In genomic region chr20:23799216-23799847, GRCh38 we compare ENCODE assay signal across 8 cellular contexts. TPM values are rescaled to one million over a fixed set of nuclear protein-coding genes. Genes with fewer than 3 reads are reported as not detected.
DNase-seq lines count a peak whose midpoint lies in the region; ATAC-seq and TF ChIP-seq lines count a peak whose summit lies in the region.
"Not testable (repeated sequence)": the region's sequence is repeated elsewhere in the genome, so short reads cannot be mapped to it uniquely, and the experiment has no call there.
"Had no signal": no experiment of that assay in that cellular context is flagged by ENCODE, and none has a peak within 500 bp of the region (broad histone marks: within the 10 kb centered on the region; RNA-seq: fewer than 3 reads in every experiment).

No MANE protein-coding gene starts in this region.

- TF ChIP-seq CTCF in GM12874 (IDR thresholded peaks at IDR 0.05; ENCODE audit: insufficient read depth, low read depth, low read length) (peak; percentile 58), HCT116 (IDR thresholded peaks at IDR 0.05 in 2 of 3, conservative IDR thresholded peaks at IDR 0.05 in 1 of 3; ENCODE audit: borderline replicate concordance in 1 of 3, insufficient read depth in 1 of 3, low read depth in 2 of 3, low read length in 2 of 3) (peak; percentile 54 to 56 (median 56)), SK-N-SH (IDR thresholded peaks at IDR 0.05) (peak; percentile 66), ascending aorta (IDR thresholded peaks at IDR 0.05) (peak in 2 of 3 experiments; percentile 23 to 27), heart right ventricle (IDR thresholded peaks at IDR 0.05) (peak; percentile 35 to 73 (median 59))

- not testable (repeated sequence) for H3K27me3 ChIP-seq in HCT116 (ENCODE audit: insufficient read depth, low read length); SK-N-SH (ENCODE audit: insufficient read depth); ascending aorta; trophoblast cell (ENCODE audit: insufficient read depth, low read length)
- peaks cover 0 to 10% (median 0%) of the 10 kb centered on the region in 7 donors for H3K27me3 ChIP-seq in heart right ventricle

- RAD21 ChIA-PET in HCT116 (lab: Charles Lee; ENCODE audit: low non-redundant PET in 1 of 2, low total read pairs in 2 of 2, uncharacterized antibody in 2 of 2, unreplicated experiment in 2 of 2): not testable (repeated sequence)

- not testable (repeated sequence) for H3K9me3 ChIP-seq in HCT116 (ENCODE audit: control insufficient read depth in 1 of 2, insufficient read depth in 1 of 2, low read depth in 1 of 2, low read length in 2 of 2); SK-N-SH; ascending aorta; heart right ventricle; trophoblast cell (ENCODE audit: insufficient read depth, low read depth, low read length)

- H3K4me3 ChIP-seq in HCT116 (replicated peaks in 1 of 2; ENCODE audit: low read depth in 1 of 2, low read length in 2 of 2); SK-N-SH (ENCODE audit: low read depth in 2 of 2, low read length in 1 of 2); ascending aorta; heart right ventricle; trophoblast cell (ENCODE audit: low read depth, low read length): not testable (repeated sequence)

- peak; percentile 31 for TF ChIP-seq RAD21 in HCT116 (IDR thresholded peaks at IDR 0.05; ENCODE audit: low read depth)
- peak; percentile 46 for TF ChIP-seq RAD21 in SK-N-SH (IDR thresholded peaks at IDR 0.05; ENCODE audit: low read length)

- H4K12ac ChIP-seq in trophoblast cell (ENCODE audit: low read depth, low read length): not testable (repeated sequence)

- H3K4ac ChIP-seq in trophoblast cell (ENCODE audit: low read depth, low read length): not testable (repeated sequence)

- not testable (repeated sequence) for H2BK5ac ChIP-seq in trophoblast cell (ENCODE audit: low read depth, low read length, poor library complexity)

- ATAC-seq in HCT116 (peak; percentile 98), heart right ventricle (peak in 5 of 8 donors; percentile 67 to 85 (median 75))

- H3K9ac ChIP-seq in HCT116 (ENCODE audit: low read length); SK-N-SH; trophoblast cell (ENCODE audit: low read length): not testable (repeated sequence)

- not testable (repeated sequence) for H3K14ac ChIP-seq in trophoblast cell (ENCODE audit: low read length)

- POLR2A ChIA-PET in HCT116 (lab: Charles Lee); SK-N-SH (lab: Yijun Ruan, JAX): not testable (repeated sequence)

- not testable (repeated sequence) for BruUV-seq in HCT116 (replicated peaks; lab: Mats Ljungman, UMichigan)

- not testable (repeated sequence) for H3K18ac ChIP-seq in trophoblast cell (ENCODE audit: low read length)

- H3K79me1 ChIP-seq in trophoblast cell (ENCODE audit: low read length): not testable (repeated sequence)

- WGBS in SK-N-SH (ENCODE audit: low lambda C conversion rate): 33% methylated on average over 3 of the region's 4 CpGs
- WGBS in heart right ventricle, 2 donors: 41 to 48% methylated on average over 4 of the region's 4 CpGs
- WGBS in trophoblast cell (ENCODE audit: extremely low coverage, insufficient coverage, insufficient read length): no CpG with 5 or more reads among the region's 4 CpGs

- TF ChIP-seq POLR2A in HCT116 (IDR thresholded peaks at IDR 0.05; ENCODE audit: borderline replicate concordance, extremely low read depth, insufficient read depth, insufficient read length): not testable (repeated sequence)

- not testable (repeated sequence) for H3K23ac ChIP-seq in trophoblast cell (ENCODE audit: low read length)

- H3K79me2 ChIP-seq in HCT116 (ENCODE audit: insufficient read depth, low read length); SK-N-SH (ENCODE audit: insufficient read depth); trophoblast cell (ENCODE audit: control insufficient read depth, insufficient read depth, low read length, poor library complexity): not testable (repeated sequence)

- not testable (repeated sequence) for H4K91ac ChIP-seq in trophoblast cell (ENCODE audit: low read depth, low read length)

- H2AFZ ChIP-seq in HCT116 (ENCODE audit: low read depth, low read length, poor library complexity, severe bottlenecking); SK-N-SH (ENCODE audit: low read depth); trophoblast cell (ENCODE audit: insufficient read depth, low read length, poor library complexity): not testable (repeated sequence)

- H3K27ac ChIP-seq in HCT116 (ENCODE audit: low read depth, low read length); SK-N-SH (ENCODE audit: low read depth in 2 of 2, low read length in 1 of 2); ascending aorta; heart right ventricle; trophoblast cell (ENCODE audit: low read depth, low read length): not testable (repeated sequence)

- intact Hi-C loops in HCT116 (cut with micrococcal nuclease); ascending aorta (cut with DNase I): not testable (repeated sequence)
- intact Hi-C loops in heart right ventricle (cut with DNase I): loop anchor here in 1 of 10 donors (10.0 kb wide), 1 partner anchor 135 kb away; no protein-coding TSS in a partner anchor

- DNase-seq in HCT116 (ENCODE audit: low read depth, low spot score); SK-N-SH; ascending aorta (ENCODE audit: low spot score in 2 of 2); heart right ventricle: not testable (repeated sequence)
- peak; percentile 36 for DNase-seq in M059J (ENCODE audit: low read depth)
- DNase-seq in trophoblast cell: peak; percentile 11 to 35

- H3K4me2 ChIP-seq in HCT116 (ENCODE audit: low read length); SK-N-SH; trophoblast cell (ENCODE audit: low read length): not testable (repeated sequence)

- H4K20me1 ChIP-seq in HCT116 (ENCODE audit: insufficient read depth); SK-N-SH (ENCODE audit: insufficient read depth): not testable (repeated sequence)

- CTCF ChIA-PET in HCT116 (lab: Charles Lee): not testable (repeated sequence)
- CTCF ChIA-PET in SK-N-SH (lab: Yijun Ruan, JAX): interaction anchor here (0.6 to 1.2 kb wide), 3 partner anchors 18 to 81 kb away, joined by 3 read pairs; no protein-coding TSS in a partner anchor

- H2AK5ac ChIP-seq in trophoblast cell (ENCODE audit: low read length): not testable (repeated sequence)

- not testable (repeated sequence) for TF ChIP-seq EP300 in SK-N-SH (IDR thresholded peaks at IDR 0.05; ENCODE audit: borderline replicate concordance in 1 of 2, low read depth in 1 of 2, low read length in 1 of 2)

- not testable (repeated sequence) for H2BK12ac ChIP-seq in trophoblast cell (ENCODE audit: low read length)

- H2BK120ac ChIP-seq in trophoblast cell (ENCODE audit: insufficient read depth, low read length, poor library complexity): not testable (repeated sequence)

- not testable (repeated sequence) for H3K9me2 ChIP-seq in HCT116 (ENCODE audit: insufficient read depth); SK-N-SH

- H4K8ac ChIP-seq in trophoblast cell (ENCODE audit: low read depth, low read length): not testable (repeated sequence)

- H3F3A ChIP-seq in SK-N-SH (replicated peaks; ENCODE audit: insufficient read depth): not testable (repeated sequence)

- H3K4me1 ChIP-seq in HCT116 (ENCODE audit: control insufficient read depth in 1 of 2, insufficient read depth in 2 of 2, low read length in 2 of 2); SK-N-SH (ENCODE audit: control insufficient read depth in 1 of 2, insufficient read depth in 2 of 2, low read depth in 1 of 2, low read length in 1 of 2); ascending aorta; heart right ventricle; trophoblast cell (ENCODE audit: control insufficient read depth in 1 of 2, insufficient read depth in 2 of 2, low read length in 2 of 2): not testable (repeated sequence)

- H3K36me3 ChIP-seq in HCT116 (ENCODE audit: control insufficient read depth in 1 of 2, insufficient read depth in 2 of 2, low read length in 2 of 2); SK-N-SH (replicated peaks in 1 of 2; ENCODE audit: control insufficient read depth in 1 of 2, insufficient read depth in 2 of 2, low read length in 1 of 2); ascending aorta; heart right ventricle; trophoblast cell (ENCODE audit: control insufficient read depth in 1 of 2, insufficient read depth in 2 of 2, low read length in 2 of 2): not testable (repeated sequence)

TF ChIP-seq in SK-N-SH, 30 proteins besides CTCF, POLR2A, EP300 and RAD21:
- TF ChIP-seq SMC3 (IDR thresholded peaks at IDR 0.05; ENCODE audit: low read depth, low read length): peak; percentile 28; the same call in 1 of the 2 replicates

RNA-seq across cellular contexts. Expression of gene CST2, which starts 27.2 kb away (rescaled TPM):
- total RNA-seq in HCT116 (2021; ENCODE audit: unreplicated experiment) (not detected), ascending aorta (not detected), heart right ventricle (under 1 TPM in 1 of 10 donors, not detected in 9; 0.75 TPM)
- polyA plus RNA-seq in HCT116 (2012): not detected in 2 replicates
- not detected in 2 replicates for total RNA-seq in M059J (2014; rRNA removed; shearing (Covaris generic))
- polyA plus RNA-seq in SK-N-SH (2012; rRNA removed) (not detected in 2 replicates), heart right ventricle (not detected)
- not detected in 2 replicates for polyA plus RNA-seq in SK-N-SH (2012; cell fraction: cytosol; rRNA removed)
- polyA plus RNA-seq in SK-N-SH (2012; cell fraction: nucleus; rRNA removed): not detected in 2 replicates
- 0.12 and 0.16 TPM in 2 replicates for polyA plus RNA-seq in trophoblast cell (2013)
- total RNA-seq: skeletal muscle tissue had no signal

RNA-seq across cellular contexts. Expression of gene CST1, which starts 48.6 kb away (rescaled TPM):
- not detected for total RNA-seq in HCT116 (2021; ENCODE audit: unreplicated experiment)
- polyA plus RNA-seq in HCT116 (2012): 0.10 TPM in 1 of 2 replicates, not detected in the other
- total RNA-seq in M059J (2014; rRNA removed; shearing (Covaris generic)): 2.6 and 5.0 TPM in 2 replicates
- not detected in 2 replicates for polyA plus RNA-seq in SK-N-SH (2012; rRNA removed)
- polyA plus RNA-seq in SK-N-SH (2012; cell fraction: cytosol; rRNA removed): not detected in 2 replicates
- not detected in 2 replicates for polyA plus RNA-seq in SK-N-SH (2012; cell fraction: nucleus; rRNA removed)
- not detected for total RNA-seq in ascending aorta
- not detected for total RNA-seq in heart right ventricle
- not detected for polyA plus RNA-seq in heart right ventricle
- polyA plus RNA-seq in trophoblast cell (2013): 62.2 and 66.3 TPM in 2 replicates
- total RNA-seq: skeletal muscle tissue had no signal
